In the genomic region with DNA sequence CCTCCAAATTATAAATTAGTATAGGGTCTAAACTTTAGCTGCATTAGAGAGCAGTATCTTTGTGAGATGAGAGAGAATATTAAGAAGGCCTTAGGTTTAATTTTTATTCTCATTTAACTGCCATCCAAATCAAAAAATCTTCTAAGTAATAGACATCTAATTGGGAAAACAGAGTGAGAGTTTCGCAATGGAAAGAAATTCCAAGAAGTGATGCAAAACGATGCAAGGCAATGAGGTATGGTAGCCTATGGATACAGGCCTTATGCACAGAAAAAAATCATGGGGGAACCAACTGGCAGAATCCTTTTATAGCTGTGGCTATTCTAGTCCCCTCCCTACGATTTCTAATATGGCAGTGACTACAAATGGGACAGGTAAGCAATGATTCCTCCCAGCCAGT, we compare ENCODE assay signal across 30 cellular contexts.
"Had no signal": no experiment of that assay in that cellular context is flagged by ENCODE, and none has a peak within 500 bp of the region (broad histone marks: within the 10 kb centered on the region; RNA-seq: fewer than 3 reads in every experiment).

No MANE protein-coding gene starts in this region.

- H3K36me3 Mint-ChIP-seq: activated naive CD4-positive, alpha-beta T cell treated with anti-CD3 and anti-CD28 coated beads, Interleukin-2, amount 50 U/mL, for 24 hours; memory B cell; stimulated activated memory B cell treated with anti-CD40 and anti-IgM and Interleukin-4, amounts not matched to agents 10 μg/mL and 1 μg/mL and 100 μg/mL, for 72 hours had no signal

- H3K27me3 ChIP-seq: cardiac muscle cell, sigmoid colon, thyroid gland, upper lobe of left lung had no signal

- H3K36me3 ChIP-seq: cardiac muscle cell, pancreas, prostate gland, sigmoid colon, thyroid gland, upper lobe of left lung had no signal

- H3K4me3 Mint-ChIP-seq: activated CD4-positive, alpha-beta T cell treated with anti-CD3 and anti-CD28 coated beads, Interleukin-2, amount 10 ng/mL, durations not matched to agents 7 days and 5 days; activated CD8-positive, alpha-beta T cell treated with anti-CD3 and anti-CD28 coated beads for 36 hours; activated naive CD4-positive, alpha-beta T cell treated with anti-CD3 and anti-CD28 coated beads, Interleukin-2, amount 50 U/mL, for 24 hours; activated naive CD8-positive, alpha-beta T cell treated with anti-CD3 and anti-CD28 coated beads, Interleukin-2, amount 50 U/mL, for 24 hours; activated T-cell treated with anti-CD3 and anti-CD28 coated beads, Interleukin-2, amount 50 U/mL, for 4 hours; effector memory CD8-positive, alpha-beta T cell; memory B cell; naive thymus-derived CD8-positive, alpha-beta T cell; neural crest cell; stimulated activated memory B cell treated with anti-CD40 and anti-IgM and Interleukin-4, amounts not matched to agents 10 μg/mL and 1 μg/mL and 100 μg/mL, for 72 hours; stimulated activated naive CD8-positive, alpha-beta T cell treated with anti-CD3 and anti-CD28 coated beads, Interleukin-15, amount 100 ng/mL, for 72 hours had no signal

- H3K4me1 ChIP-seq: pancreas, prostate gland, upper lobe of left lung had no signal

- H3K27me3 Mint-ChIP-seq: activated CD8-positive, alpha-beta T cell treated with anti-CD3 and anti-CD28 coated beads for 36 hours; activated naive CD8-positive, alpha-beta T cell treated with anti-CD3 and anti-CD28 coated beads, Interleukin-2, amount 50 U/mL, for 24 hours; effector memory CD8-positive, alpha-beta T cell; stimulated activated memory B cell treated with anti-CD40 and anti-IgM and Interleukin-4, amounts not matched to agents 10 μg/mL and 1 μg/mL and 100 μg/mL, for 72 hours; stimulated activated naive CD8-positive, alpha-beta T cell treated with anti-CD3 and anti-CD28 coated beads, Interleukin-15, amount 100 ng/mL, for 72 hours had no signal

- DNase-seq: activated CD4-positive, alpha-beta T cell treated with anti-CD3 and anti-CD28 coated beads, Interleukin-2, amount 10 ng/mL, durations not matched to agents 7 days and 5 days; activated CD4-positive, CD25-positive, alpha-beta regulatory T cell treated with anti-CD3 and anti-CD28 coated beads, Interleukin-2, amount 50 U/mL, for 72 hours; activated CD8-positive, alpha-beta T cell treated with anti-CD3 and anti-CD28 coated beads for 36 hours; activated naive CD8-positive, alpha-beta T cell treated with anti-CD3 and anti-CD28 coated beads, Interleukin-2, amount 50 U/mL, for 24 hours; activated T-cell treated with anti-CD3 and anti-CD28 coated beads, Interleukin-2, amount 50 U/mL, for 4 hours; anterior cingulate cortex; cortex of kidney; effector memory CD8-positive, alpha-beta T cell; head of caudate nucleus; hippocampal formation; kidney; naive thymus-derived CD8-positive, alpha-beta T cell; nucleus accumbens; pancreas; retina; sigmoid colon; small intestine; stimulated activated CD4-positive, alpha-beta T cell treated with anti-CD3 and anti-CD28 coated beads, Interleukin-1b, Interleukin-23, amount 100 ng/mL, for 48 hours; stimulated activated CD4-positive, alpha-beta T cell treated with anti-CD3 and anti-CD28 coated beads, Interleukin-4, amount 100 ng/mL, for 4 hours; stimulated activated CD8-positive, alpha-beta memory T cell treated with anti-CD3 and anti-CD28 coated beads, Interleukin-4, amount 100 ng/mL, for 48 hours; stimulated activated naive CD8-positive, alpha-beta T cell treated with anti-CD3 and anti-CD28 coated beads, Interleukin-15, amount 100 ng/mL, for 72 hours; thyroid gland; upper lobe of left lung had no signal

- H3K4me1 Mint-ChIP-seq: activated CD4-positive, alpha-beta T cell treated with anti-CD3 and anti-CD28 coated beads, Interleukin-2, amount 10 ng/mL, durations not matched to agents 7 days and 5 days; activated naive CD4-positive, alpha-beta T cell treated with anti-CD3 and anti-CD28 coated beads, Interleukin-2, amount 50 U/mL, for 24 hours; activated naive CD8-positive, alpha-beta T cell treated with anti-CD3 and anti-CD28 coated beads, Interleukin-2, amount 50 U/mL, for 24 hours; memory B cell; naive thymus-derived CD8-positive, alpha-beta T cell; stimulated activated memory B cell treated with anti-CD40 and anti-IgM and Interleukin-4, amounts not matched to agents 10 μg/mL and 1 μg/mL and 100 μg/mL, for 72 hours; stimulated activated naive CD8-positive, alpha-beta T cell treated with anti-CD3 and anti-CD28 coated beads, Interleukin-15, amount 100 ng/mL, for 72 hours had no signal

- H3K9me3 ChIP-seq: pancreas, prostate gland, sigmoid colon, thyroid gland, upper lobe of left lung had no signal

- H3K4me3 ChIP-seq: cardiac muscle cell, pancreas, prostate gland, sigmoid colon, thyroid gland, upper lobe of left lung had no signal

- ATAC-seq: activated CD8-positive, alpha-beta T cell treated with anti-CD3 and anti-CD28 coated beads for 36 hours; activated naive CD8-positive, alpha-beta T cell treated with anti-CD3 and anti-CD28 coated beads, Interleukin-2, amount 50 U/mL, for 24 hours; activated T-cell treated with anti-CD3 and anti-CD28 coated beads, Interleukin-2, amount 50 U/mL, for 4 hours; effector memory CD8-positive, alpha-beta T cell; naive thymus-derived CD8-positive, alpha-beta T cell; pancreas; stimulated activated memory B cell treated with anti-CD40 and anti-IgM and Interleukin-4, amounts not matched to agents 10 μg/mL and 1 μg/mL and 100 μg/mL, for 72 hours; stimulated activated naive CD8-positive, alpha-beta T cell treated with anti-CD3 and anti-CD28 coated beads, Interleukin-15, amount 100 ng/mL, for 72 hours had no signal

- H3K27ac Mint-ChIP-seq: activated CD4-positive, alpha-beta T cell treated with anti-CD3 and anti-CD28 coated beads, Interleukin-2, amount 10 ng/mL, durations not matched to agents 7 days and 5 days; activated CD8-positive, alpha-beta T cell treated with anti-CD3 and anti-CD28 coated beads for 36 hours; activated naive CD4-positive, alpha-beta T cell treated with anti-CD3 and anti-CD28 coated beads, Interleukin-2, amount 50 U/mL, for 24 hours; activated naive CD8-positive, alpha-beta T cell treated with anti-CD3 and anti-CD28 coated beads, Interleukin-2, amount 50 U/mL, for 24 hours; activated T-helper 2 cell treated with anti-CD3 and anti-CD28 coated beads, Interferon-gamma antibody, Interleukin-2, Interleukin-4, amounts not matched to agents 10 μg/mL and 5 μg/mL and 100 μg/mL, durations not matched to agents 14 hours and 24 hours and 36 hours; effector memory CD8-positive, alpha-beta T cell; memory B cell; naive thymus-derived CD8-positive, alpha-beta T cell; stimulated activated memory B cell treated with anti-CD40 and anti-IgM and Interleukin-4, amounts not matched to agents 10 μg/mL and 1 μg/mL and 100 μg/mL, for 72 hours had no signal

- H3K9me3 Mint-ChIP-seq: activated CD4-positive, alpha-beta T cell treated with anti-CD3 and anti-CD28 coated beads, Interleukin-2, amount 10 ng/mL, durations not matched to agents 7 days and 5 days; activated CD8-positive, alpha-beta T cell treated with anti-CD3 and anti-CD28 coated beads for 36 hours; activated naive CD4-positive, alpha-beta T cell treated with anti-CD3 and anti-CD28 coated beads, Interleukin-2, amount 50 U/mL, for 24 hours; activated naive CD8-positive, alpha-beta T cell treated with anti-CD3 and anti-CD28 coated beads, Interleukin-2, amount 50 U/mL, for 24 hours; activated T-cell treated with anti-CD3 and anti-CD28 coated beads, Interleukin-2, amount 50 U/mL, for 4 hours; activated T-helper 2 cell treated with anti-CD3 and anti-CD28 coated beads, Interferon-gamma antibody, Interleukin-2, Interleukin-4, amounts not matched to agents 10 μg/mL and 5 μg/mL and 100 μg/mL, durations not matched to agents 14 hours and 24 hours and 36 hours; effector memory CD8-positive, alpha-beta T cell; memory B cell; naive thymus-derived CD8-positive, alpha-beta T cell; neural crest cell; stimulated activated memory B cell treated with anti-CD40 and anti-IgM and Interleukin-4, amounts not matched to agents 10 μg/mL and 1 μg/mL and 100 μg/mL, for 72 hours; stimulated activated naive CD8-positive, alpha-beta T cell treated with anti-CD3 and anti-CD28 coated beads, Interleukin-15, amount 100 ng/mL, for 72 hours had no signal
